In genomic region chr20:43456809-43457639, GRCh38 we compare ENCODE assay signal across 8 cellular contexts. TPM values are rescaled to one million over a fixed set of nuclear protein-coding genes. Genes with fewer than 3 reads are reported as not detected.
DNase-seq lines count a peak whose midpoint lies in the region; ATAC-seq and TF ChIP-seq lines count a peak whose summit lies in the region.

No MANE protein-coding gene starts in this region.

- no peaks in the 10 kb centered on the region for H3K9me3 ChIP-seq in thymus (ENCODE audit: control insufficient read depth)

- peaks cover 15% of the 10 kb centered on the region for H3K36me3 ChIP-seq in thymus (ENCODE audit: control insufficient read depth, insufficient read depth)

- no peak for TF ChIP-seq CTCF in osteocyte (IDR thresholded peaks at IDR 0.05)

- no peaks in the 10 kb centered on the region for H3K27me3 ChIP-seq in thymus (ENCODE audit: control insufficient read depth, insufficient read depth)

- peaks cover 10% of the 10 kb centered on the region for H3K27me3 Mint-ChIP-seq in osteocyte (ENCODE audit: unreplicated experiment)

- H3K4me1 Mint-ChIP-seq in osteocyte (ENCODE audit: unreplicated experiment) = peaks cover 38% of the 10 kb centered on the region

- peaks cover 11% of the 10 kb centered on the region for H3K4me1 ChIP-seq in thymus (ENCODE audit: control insufficient read depth, insufficient read depth, low read length)

- intact Hi-C loops in Right ventricle myocardium superior (cut with DNase I) = loop anchor here (10.0 kb wide), 1 partner anchor 138 kb away; the partner anchor contains the start of gene IFT52

- ATAC-seq in HG02623 (IDR thresholded peaks at IDR 0.05; ENCODE audit: unreplicated experiment) (peak; percentile 62), Right ventricle myocardium superior (ENCODE audit: poor library complexity) (peak; percentile 89)

- H3K9me3 Mint-ChIP-seq in osteocyte (ENCODE audit: unreplicated experiment) = no peaks in the 10 kb centered on the region

- peak overlapping the region; percentile 99 for H3K27ac Mint-ChIP-seq in osteocyte (ENCODE audit: unreplicated experiment)

- 1% methylated on average over 53 of the region's 53 CpGs for WGBS in thymus

- DNase-seq in GM04504 (ENCODE audit: low read depth) = peak; percentile 83
- DNase-seq in NCI-H1092 treated with DMSO at 0.1 percent for 48 hours (lab: John Stamatoyannopoulos, UW) = peak; percentile 98
- peak; percentile 82 for DNase-seq in SKM-1 (lab: John Stamatoyannopoulos, UW; ENCODE audit: unreplicated experiment)
- DNase-seq in activated naive CD8-positive, alpha-beta T cell treated with anti-CD3 and anti-CD28 coated beads, Interleukin-2, amount 50 U/mL, for 16 hours (ENCODE audit: low read depth, low spot score) = peak; percentile 77
- DNase-seq in Right ventricle myocardium superior = peak; percentile 93
- DNase-seq in osteocyte (ENCODE audit: extremely low spot score, unreplicated experiment) = peak; percentile 92

- H3K27ac ChIP-seq in thymus (ENCODE audit: low read depth) = peak overlapping the region; percentile 99

- H3K36me3 Mint-ChIP-seq in osteocyte (ENCODE audit: unreplicated experiment) = peaks cover 27% of the 10 kb centered on the region

- H3K4me3 ChIP-seq in thymus (ENCODE audit: low read length) = peak overlapping the region; percentile 92

- peak overlapping the region; percentile 85 for H3K4me3 Mint-ChIP-seq in osteocyte (ENCODE audit: unreplicated experiment)

RNA-seq across cellular contexts. Expression of gene SRSF6, which starts 0.7 kb away (rescaled TPM):
- total RNA-seq in Right ventricle myocardium superior (48.7 TPM), osteocyte (197 and 200 TPM in 2 replicates)
- polyA plus RNA-seq in thymus = 180 TPM

RNA-seq across cellular contexts. Expression of gene L3MBTL1, which starts 50.5 kb away (rescaled TPM):
- total RNA-seq in Right ventricle myocardium superior = 4.1 TPM
- total RNA-seq in osteocyte = 14.1 and 17.5 TPM in 2 replicates
- polyA plus RNA-seq in thymus = 13.5 TPM

Comparison
In these comparisons a context has a peak if more than half of its experiments do, and no peak if none do; other contexts are left out.
1. Peak in every context shown above with its lines: DNase-seq, ATAC-seq, H3K4me3 ChIP-seq and H3K27ac ChIP-seq.